ENCODE assay signal across 8 cellular contexts in the genomic region with DNA sequence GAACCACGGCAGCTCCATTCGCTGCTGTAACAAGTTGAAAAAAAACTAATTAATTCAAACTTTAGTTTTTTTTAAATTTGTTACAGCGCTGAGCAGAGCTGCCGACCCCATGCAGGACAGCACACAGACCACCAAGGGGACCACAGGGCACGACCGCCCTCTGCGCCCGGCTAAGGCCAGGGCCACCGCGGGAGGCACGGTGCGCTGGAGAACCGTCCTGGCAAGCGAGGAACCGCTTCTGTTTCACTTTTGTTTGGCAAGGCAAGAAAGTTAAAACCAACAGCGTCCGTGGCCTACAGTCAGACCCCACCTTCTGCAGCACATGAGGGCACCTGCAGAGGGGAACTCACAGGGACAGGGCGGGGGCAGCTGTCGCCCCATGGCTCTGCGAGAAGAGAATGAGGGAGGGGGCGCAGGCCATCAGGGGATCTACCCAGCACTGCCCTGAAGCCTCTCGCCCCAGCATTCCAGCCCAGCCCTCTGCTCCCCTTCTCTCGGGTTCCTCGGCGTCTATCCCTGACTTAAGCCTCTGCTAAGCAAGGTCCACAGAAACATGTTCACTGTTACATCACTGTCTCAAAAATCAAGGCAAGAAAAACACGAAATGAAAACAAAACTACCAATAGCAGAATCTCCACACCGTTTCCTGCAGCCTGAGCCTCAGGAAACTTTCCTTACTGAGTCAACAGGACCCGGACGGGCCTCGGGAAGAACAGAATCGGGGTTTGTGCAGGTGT.
DNase-seq lines count a peak whose midpoint lies in the region; ATAC-seq and TF ChIP-seq lines count a peak whose summit lies in the region.

No MANE protein-coding gene starts in this region.

- H3K27me3 Mint-ChIP-seq in brain = no peaks in the 10 kb centered on the region

- H3K36me3 ChIP-seq in OCI-LY1 (ENCODE audit: insufficient read depth, low read length) = peaks cover 90% of the 10 kb centered on the region

- H3K4me3 ChIP-seq in OCI-LY1 (ENCODE audit: low read depth, low read length, poor library complexity, severe bottlenecking) (peak overlapping the region; percentile 48), mononuclear cell (ENCODE audit: low read length) (peak overlapping the region; percentile 44)

- peaks cover 35% of the 10 kb centered on the region for H3K4me1 ChIP-seq in OCI-LY1 (ENCODE audit: insufficient read depth, low read length, severe bottlenecking)
- peaks cover 8% of the 10 kb centered on the region for H3K4me1 ChIP-seq in mononuclear cell (ENCODE audit: insufficient read depth, low read length)

- H3K27ac ChIP-seq in OCI-LY1 (ENCODE audit: low read depth, low read length, poor library complexity, severe bottlenecking) = peak overlapping the region; percentile 62

- no peaks in the 10 kb centered on the region for H3F3A ChIP-seq in OCI-LY1 (ENCODE audit: insufficient read depth, low read length)

- ATAC-seq in GM21360 (IDR thresholded peaks at IDR 0.05; ENCODE audit: unreplicated experiment) = peak; percentile 58

- peak overlapping the region; percentile 55 to 65 (median 62) for H3K4me3 Mint-ChIP-seq in brain

- H3K9ac ChIP-seq in OCI-LY1 (ENCODE audit: low read length) = peak overlapping the region; percentile 33; the same call in 1 of the 2 replicates

- peaks cover 53% of the 10 kb centered on the region for H3K36me3 Mint-ChIP-seq in brain

- peaks cover 89% of the 10 kb centered on the region for H3K4me1 Mint-ChIP-seq in brain

- no peaks in the 10 kb centered on the region for H3K9me2 ChIP-seq in OCI-LY1 (ENCODE audit: low read depth, low read length)

- peak overlapping the region; percentile 52 for H3K4me2 ChIP-seq in OCI-LY1 (ENCODE audit: low read length)

- H3K9me3 Mint-ChIP-seq in brain = peaks cover 0 to 5% (median 0%) of the 10 kb centered on the region in 5 experiments

- H3K9me3 ChIP-seq in OCI-LY1 (ENCODE audit: low read length) = no peaks in the 10 kb centered on the region
- no peaks in the 10 kb centered on the region for H3K9me3 ChIP-seq in mononuclear cell (ENCODE audit: low read depth, low read length)

- TF ChIP-seq CTCF in OCI-LY1 (IDR thresholded peaks at IDR 0.05; ENCODE audit: low read length) (no peak), brain (conservative IDR thresholded peaks at IDR 0.05) (no peak)

- DNase-seq in NCI-H2171 (lab: John Stamatoyannopoulos, UW) (no peak), epidermal melanocyte (ENCODE audit: insufficient read length, low spot score) (no peak), COLO829 (ENCODE audit: low spot score) (no peak), kidney tubule cell (ENCODE audit: low spot score) (no peak)

- no peaks in the 10 kb centered on the region for H4K20me1 ChIP-seq in OCI-LY1 (ENCODE audit: insufficient read depth, low read length)

- H3K27me3 ChIP-seq in OCI-LY1 (ENCODE audit: insufficient read depth, low read length) = no peaks in the 10 kb centered on the region
- no peaks in the 10 kb centered on the region for H3K27me3 ChIP-seq in mononuclear cell (ENCODE audit: insufficient read depth, low read length)

- H3K27ac Mint-ChIP-seq in brain = peak overlapping the region in 4 of 5 experiments; percentile 49 to 95 (median 88)

- H2AFZ ChIP-seq in OCI-LY1 (ENCODE audit: low read length) = no peak overlapping the region

- H3K79me2 ChIP-seq in OCI-LY1 (ENCODE audit: insufficient read depth, low read length) = peaks cover 12% of the 10 kb centered on the region; the same call in 1 of the 2 replicates
